ENCODE assay signal across 8 cellular contexts in genomic region chr14:90060965-90061848, GRCh38.
A peak's percentile ranks its signal among the peaks of the same experiment; 100 is the strongest.
DNase-seq lines count a peak whose midpoint lies in the region; ATAC-seq lines count a peak whose summit lies in the region.

No MANE protein-coding gene starts in this region.

- peak; percentile 5 for DNase-seq in activated CD4-positive, alpha-beta T cell treated with anti-CD3 and anti-CD28 coated beads for 48 hours
- DNase-seq in activated CD4-positive, alpha-beta T cell treated with anti-CD3 and anti-CD28 coated beads for 1 hour, result no peak
- no peak for DNase-seq in adipocyte (ENCODE audit: low read depth)
- DNase-seq in iris pigment epithelial cell (ENCODE audit: low read depth), result peak; percentile 9

- peak; percentile 23 for ATAC-seq in HG03521 (IDR thresholded peaks at IDR 0.05; ENCODE audit: unreplicated experiment)
- no peak for ATAC-seq in HG03469 (IDR thresholded peaks at IDR 0.05; ENCODE audit: unreplicated experiment)
- no peak for ATAC-seq in HG03378 (IDR thresholded peaks at IDR 0.05; ENCODE audit: unreplicated experiment)

- no peak overlapping the region for H3K27ac ChIP-seq in stomach smooth muscle (ENCODE audit: low read length)

- H3K9me3 ChIP-seq in adipocyte (ENCODE audit: control insufficient read depth, low read length) (peaks cover 7% of the 10 kb centered on the region), stomach smooth muscle (ENCODE audit: control insufficient read depth in 2 of 2, low read length in 2 of 2) (no peaks in the 10 kb centered on the region)

- H3K4me1 ChIP-seq in adipocyte (ENCODE audit: control insufficient read depth, insufficient read depth, low read length) (peaks cover 3% of the 10 kb centered on the region), stomach smooth muscle (ENCODE audit: control insufficient read depth, insufficient read depth, low read length) (peaks cover 19% of the 10 kb centered on the region)

- H3K36me3 ChIP-seq in adipocyte (ENCODE audit: control insufficient read depth, insufficient read depth, low read length, severe bottlenecking) (no peaks in the 10 kb centered on the region), stomach smooth muscle (ENCODE audit: control insufficient read depth in 2 of 2, insufficient read depth in 2 of 2, low read length in 2 of 2) (no peaks in the 10 kb centered on the region)

- peak overlapping the region; percentile 60 for H3K4me3 ChIP-seq in adipocyte (ENCODE audit: low read length)
- H3K4me3 ChIP-seq in stomach smooth muscle (ENCODE audit: low read length in 2 of 2), result peak overlapping the region; percentile 59 to 66

- no peak overlapping the region for H3K9ac ChIP-seq in adipocyte (ENCODE audit: low read length)
- no peak overlapping the region for H3K9ac ChIP-seq in stomach smooth muscle (ENCODE audit: low read length in 2 of 2)

- H3K27me3 ChIP-seq in adipocyte (replicated peaks; ENCODE audit: control insufficient read depth, insufficient read depth, low read length), result peaks cover 55% of the 10 kb centered on the region
- peaks cover 42 to 57% of the 10 kb centered on the region in 2 donors for H3K27me3 ChIP-seq in stomach smooth muscle (ENCODE audit: control insufficient read depth in 1 of 2, insufficient read depth in 2 of 2, low read length in 2 of 2)

Comparison
In these comparisons a context has a peak if more than half of its experiments do, and no peak if none do; other contexts are left out.
1. DNase-seq: peak in activated CD4-positive, alpha-beta T cell treated with anti-CD3 and anti-CD28 coated beads for 48 hours (single experiment) and iris pigment epithelial cell (single experiment); none in activated CD4-positive, alpha-beta T cell treated with anti-CD3 and anti-CD28 coated beads for 1 hour (single experiment) and adipocyte (single experiment).